1 cellular context compared by ENCODE assay signal in genomic region chr11:64656797-64657196, GRCh38.
TF ChIP-seq lines count a peak whose summit lies in the region.

No MANE protein-coding gene starts in this region.

TF ChIP-seq in HCT116, 20 proteins besides CTCF, POLR2A, EP300 and RAD21 (continued from another document):
- TF ChIP-seq ZNF274 (IDR thresholded peaks at IDR 0.05; ENCODE audit: low read depth, low read length) (no peak), EZH2 (IDR thresholded peaks at IDR 0.05) (no peak), SIN3A (IDR thresholded peaks at IDR 0.05; ENCODE audit: low read depth) (no peak), CEBPB (IDR thresholded peaks at IDR 0.05; ENCODE audit: low read depth) (no peak), ELF1 (IDR thresholded peaks at IDR 0.05; ENCODE audit: borderline replicate concordance, low read depth) (no peak), FOSL1 (IDR thresholded peaks at IDR 0.05; ENCODE audit: low read depth) (no peak), ZBTB33 (IDR thresholded peaks at IDR 0.05; ENCODE audit: extremely low read depth, insufficient replicate concordance, low read length) (no peak), JUND (IDR thresholded peaks at IDR 0.05) (no peak), SRF (IDR thresholded peaks at IDR 0.05; ENCODE audit: low read depth) (no peak), MAX (IDR thresholded peaks at IDR 0.05) (no peak)
